Comparison of ENCODE assay signal across 1 cellular context in the genomic region with DNA sequence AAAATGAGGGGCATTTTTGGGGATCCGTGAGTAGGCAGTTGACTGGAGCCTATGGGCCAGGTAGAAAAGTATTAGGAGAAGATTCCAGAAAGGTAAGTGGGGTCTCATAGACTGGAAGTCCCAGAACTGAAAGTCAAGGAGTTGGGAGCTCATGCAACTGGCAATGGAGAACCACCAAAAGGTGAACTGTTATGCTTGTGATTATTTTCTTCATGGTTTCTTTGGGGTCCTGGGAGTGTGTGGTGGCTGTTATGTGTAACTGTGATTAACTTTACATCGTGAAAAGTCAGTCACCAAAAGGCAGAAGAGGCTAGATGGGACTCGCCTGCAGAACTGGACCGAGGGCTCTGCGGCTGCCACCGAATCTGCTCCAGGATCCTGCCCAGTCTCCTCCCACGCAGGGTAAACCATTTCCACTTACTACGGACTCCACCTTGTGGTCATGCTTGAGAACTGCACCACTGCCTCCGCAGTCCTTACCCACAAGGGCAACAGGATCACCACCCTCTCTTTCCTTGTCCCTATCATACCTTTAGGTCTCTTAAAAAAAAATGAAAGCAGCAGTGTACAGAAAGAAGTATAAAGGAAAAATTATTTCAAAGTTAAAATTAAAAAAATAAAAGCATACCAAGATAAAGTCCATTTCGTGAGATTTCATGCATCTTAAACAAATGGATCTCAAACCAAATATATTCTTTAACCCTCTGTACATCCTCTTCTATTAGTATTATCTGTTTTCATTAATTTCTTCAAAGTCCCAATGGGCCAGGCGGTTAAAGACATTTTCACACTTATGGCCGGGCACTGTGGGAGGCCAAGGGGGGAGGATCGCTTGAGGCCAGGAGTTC.
TF ChIP-seq lines count a peak whose summit lies in the region.

No MANE protein-coding gene starts in this region.

TF ChIP-seq in HepG2, 621 proteins besides CTCF, POLR2A, EP300 and RAD21 (continued from another document and continues in another):
- TF ChIP-seq, protein P1, sequence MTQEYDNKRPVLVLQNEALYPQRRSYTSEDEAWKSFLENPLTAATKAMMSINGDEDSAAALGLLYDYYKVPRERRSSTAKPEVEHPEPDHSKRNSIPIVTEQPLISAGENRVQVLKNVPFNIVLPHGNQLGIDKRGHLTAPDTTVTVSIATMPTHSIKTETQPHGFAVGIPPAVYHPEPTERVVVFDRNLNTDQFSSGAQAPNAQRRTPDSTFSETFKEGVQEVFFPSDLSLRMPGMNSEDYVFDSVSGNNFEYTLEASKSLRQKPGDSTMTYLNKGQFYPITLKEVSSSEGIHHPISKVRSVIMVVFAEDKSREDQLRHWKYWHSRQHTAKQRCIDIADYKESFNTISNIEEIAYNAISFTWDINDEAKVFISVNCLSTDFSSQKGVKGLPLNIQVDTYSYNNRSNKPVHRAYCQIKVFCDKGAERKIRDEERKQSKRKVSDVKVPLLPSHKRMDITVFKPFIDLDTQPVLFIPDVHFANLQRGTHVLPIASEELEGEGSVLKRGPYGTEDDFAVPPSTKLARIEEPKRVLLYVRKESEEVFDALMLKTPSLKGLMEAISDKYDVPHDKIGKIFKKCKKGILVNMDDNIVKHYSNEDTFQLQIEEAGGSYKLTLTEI (CRISPR knock-in tag; conservative IDR thresholded peaks at IDR 0.05): no peak
- TF ChIP-seq SP2 (CRISPR knock-in tag; IDR thresholded peaks at IDR 0.05) (no peak), ZNF253 (CRISPR knock-in tag; IDR thresholded peaks at IDR 0.05; ENCODE audit: borderline replicate concordance) (no peak), TSC22D2 (CRISPR knock-in tag; IDR thresholded peaks at IDR 0.05; ENCODE audit: borderline replicate concordance) (peak; percentile 76; the same call in 1 of the 2 replicates), ARNT (IDR thresholded peaks at IDR 0.05) (no peak), ZNF768 (CRISPR knock-in tag; IDR thresholded peaks at IDR 0.05) (0 out of 2 replicates have a peak, but pooled peaks have one; percentile 33), ZSCAN9 (CRISPR knock-in tag; IDR thresholded peaks at IDR 0.05; ENCODE audit: borderline replicate concordance) (peak; percentile 82), ZFP62 (CRISPR knock-in tag; IDR thresholded peaks at IDR 0.05) (no peak), ZNF124 (CRISPR knock-in tag; IDR thresholded peaks at IDR 0.05) (0 out of 2 replicates have a peak, but pooled peaks have one; percentile 29), HDAC6 (IDR thresholded peaks at IDR 0.05; ENCODE audit: low read depth, low read length) (no peak), NFKBIZ (CRISPR knock-in tag; IDR thresholded peaks at IDR 0.05) (peak; percentile 88), KDM2A (CRISPR knock-in tag; IDR thresholded peaks at IDR 0.05; ENCODE audit: borderline replicate concordance, low read depth) (peak; percentile 79), KLF16 (CRISPR knock-in tag; IDR thresholded peaks at IDR 0.05) (peak in 1 of 2 experiments; percentile 78; a peak in 2 of 4 replicates), ZC3H4 (CRISPR knock-in tag; IDR thresholded peaks at IDR 0.05; ENCODE audit: borderline replicate concordance) (0 out of 2 replicates have a peak, but pooled peaks have one; percentile 58), FOXA3 (CRISPR knock-in tag; IDR thresholded peaks at IDR 0.05) (peak; percentile 66), TEAD3 (CRISPR knock-in tag; optimal IDR thresholded peaks at IDR 0.05; ENCODE audit: borderline replicate concordance) (peak; percentile 56), MAZ (IDR thresholded peaks at IDR 0.05; ENCODE audit: borderline replicate concordance, low read depth, low read length) (peak; percentile 46; the same call in 1 of the 2 replicates), MAZ (CRISPR knock-in tag; IDR thresholded peaks at IDR 0.05; ENCODE audit: low read depth) (0 out of 2 replicates have a peak, but pooled peaks have one; percentile 19), FOXK1 (CRISPR knock-in tag; IDR thresholded peaks at IDR 0.05; ENCODE audit: borderline replicate concordance, low read depth) (peak; percentile 56; the same call in 1 of the 2 replicates)
- TF ChIP-seq, protein P2, sequence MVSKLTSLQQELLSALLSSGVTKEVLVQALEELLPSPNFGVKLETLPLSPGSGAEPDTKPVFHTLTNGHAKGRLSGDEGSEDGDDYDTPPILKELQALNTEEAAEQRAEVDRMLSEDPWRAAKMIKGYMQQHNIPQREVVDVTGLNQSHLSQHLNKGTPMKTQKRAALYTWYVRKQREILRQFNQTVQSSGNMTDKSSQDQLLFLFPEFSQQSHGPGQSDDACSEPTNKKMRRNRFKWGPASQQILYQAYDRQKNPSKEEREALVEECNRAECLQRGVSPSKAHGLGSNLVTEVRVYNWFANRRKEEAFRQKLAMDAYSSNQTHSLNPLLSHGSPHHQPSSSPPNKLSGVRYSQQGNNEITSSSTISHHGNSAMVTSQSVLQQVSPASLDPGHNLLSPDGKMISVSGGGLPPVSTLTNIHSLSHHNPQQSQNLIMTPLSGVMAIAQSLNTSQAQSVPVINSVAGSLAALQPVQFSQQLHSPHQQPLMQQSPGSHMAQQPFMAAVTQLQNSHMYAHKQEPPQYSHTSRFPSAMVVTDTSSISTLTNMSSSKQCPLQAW (CRISPR knock-in tag; IDR thresholded peaks at IDR 0.05): peak; percentile 48; the same call in 1 of the 2 replicates
- TF ChIP-seq, protein P3, sequence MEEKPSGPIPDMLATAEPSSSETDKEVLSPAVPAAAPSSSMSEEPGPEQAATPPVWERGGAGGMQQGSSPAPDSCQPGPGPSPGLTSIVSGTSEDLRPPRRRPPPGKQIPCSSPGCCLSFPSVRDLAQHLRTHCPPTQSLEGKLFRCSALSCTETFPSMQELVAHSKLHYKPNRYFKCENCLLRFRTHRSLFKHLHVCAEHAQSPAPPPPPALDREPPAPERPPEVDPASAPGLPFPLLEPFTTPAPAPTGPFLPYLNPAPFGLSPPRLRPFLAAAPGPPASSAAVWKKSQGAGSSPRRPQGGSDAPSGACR (CRISPR knock-in tag; IDR thresholded peaks at IDR 0.05): 0 out of 2 replicates have a peak, but pooled peaks have one; percentile 54
- TF ChIP-seq, protein P4, sequence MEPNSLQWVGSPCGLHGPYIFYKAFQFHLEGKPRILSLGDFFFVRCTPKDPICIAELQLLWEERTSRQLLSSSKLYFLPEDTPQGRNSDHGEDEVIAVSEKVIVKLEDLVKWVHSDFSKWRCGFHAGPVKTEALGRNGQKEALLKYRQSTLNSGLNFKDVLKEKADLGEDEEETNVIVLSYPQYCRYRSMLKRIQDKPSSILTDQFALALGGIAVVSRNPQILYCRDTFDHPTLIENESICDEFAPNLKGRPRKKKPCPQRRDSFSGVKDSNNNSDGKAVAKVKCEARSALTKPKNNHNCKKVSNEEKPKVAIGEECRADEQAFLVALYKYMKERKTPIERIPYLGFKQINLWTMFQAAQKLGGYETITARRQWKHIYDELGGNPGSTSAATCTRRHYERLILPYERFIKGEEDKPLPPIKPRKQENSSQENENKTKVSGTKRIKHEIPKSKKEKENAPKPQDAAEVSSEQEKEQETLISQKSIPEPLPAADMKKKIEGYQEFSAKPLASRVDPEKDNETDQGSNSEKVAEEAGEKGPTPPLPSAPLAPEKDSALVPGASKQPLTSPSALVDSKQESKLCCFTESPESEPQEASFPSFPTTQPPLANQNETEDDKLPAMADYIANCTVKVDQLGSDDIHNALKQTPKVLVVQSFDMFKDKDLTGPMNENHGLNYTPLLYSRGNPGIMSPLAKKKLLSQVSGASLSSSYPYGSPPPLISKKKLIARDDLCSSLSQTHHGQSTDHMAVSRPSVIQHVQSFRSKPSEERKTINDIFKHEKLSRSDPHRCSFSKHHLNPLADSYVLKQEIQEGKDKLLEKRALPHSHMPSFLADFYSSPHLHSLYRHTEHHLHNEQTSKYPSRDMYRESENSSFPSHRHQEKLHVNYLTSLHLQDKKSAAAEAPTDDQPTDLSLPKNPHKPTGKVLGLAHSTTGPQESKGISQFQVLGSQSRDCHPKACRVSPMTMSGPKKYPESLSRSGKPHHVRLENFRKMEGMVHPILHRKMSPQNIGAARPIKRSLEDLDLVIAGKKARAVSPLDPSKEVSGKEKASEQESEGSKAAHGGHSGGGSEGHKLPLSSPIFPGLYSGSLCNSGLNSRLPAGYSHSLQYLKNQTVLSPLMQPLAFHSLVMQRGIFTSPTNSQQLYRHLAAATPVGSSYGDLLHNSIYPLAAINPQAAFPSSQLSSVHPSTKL (CRISPR knock-in tag; IDR thresholded peaks at IDR 0.05): peak; percentile 68
- TF ChIP-seq, protein P5, sequence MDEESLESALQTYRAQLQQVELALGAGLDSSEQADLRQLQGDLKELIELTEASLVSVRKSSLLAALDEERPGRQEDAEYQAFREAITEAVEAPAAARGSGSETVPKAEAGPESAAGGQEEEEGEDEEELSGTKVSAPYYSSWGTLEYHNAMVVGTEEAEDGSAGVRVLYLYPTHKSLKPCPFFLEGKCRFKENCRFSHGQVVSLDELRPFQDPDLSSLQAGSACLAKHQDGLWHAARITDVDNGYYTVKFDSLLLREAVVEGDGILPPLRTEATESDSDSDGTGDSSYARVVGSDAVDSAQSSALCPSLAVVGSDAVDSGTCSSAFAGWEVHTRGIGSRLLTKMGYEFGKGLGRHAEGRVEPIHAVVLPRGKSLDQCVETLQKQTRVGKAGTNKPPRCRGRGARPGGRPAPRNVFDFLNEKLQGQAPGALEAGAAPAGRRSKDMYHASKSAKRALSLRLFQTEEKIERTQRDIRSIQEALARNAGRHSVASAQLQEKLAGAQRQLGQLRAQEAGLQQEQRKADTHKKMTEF (CRISPR knock-in tag; IDR thresholded peaks at IDR 0.05): peak; percentile 70
- TF ChIP-seq, protein P6, sequence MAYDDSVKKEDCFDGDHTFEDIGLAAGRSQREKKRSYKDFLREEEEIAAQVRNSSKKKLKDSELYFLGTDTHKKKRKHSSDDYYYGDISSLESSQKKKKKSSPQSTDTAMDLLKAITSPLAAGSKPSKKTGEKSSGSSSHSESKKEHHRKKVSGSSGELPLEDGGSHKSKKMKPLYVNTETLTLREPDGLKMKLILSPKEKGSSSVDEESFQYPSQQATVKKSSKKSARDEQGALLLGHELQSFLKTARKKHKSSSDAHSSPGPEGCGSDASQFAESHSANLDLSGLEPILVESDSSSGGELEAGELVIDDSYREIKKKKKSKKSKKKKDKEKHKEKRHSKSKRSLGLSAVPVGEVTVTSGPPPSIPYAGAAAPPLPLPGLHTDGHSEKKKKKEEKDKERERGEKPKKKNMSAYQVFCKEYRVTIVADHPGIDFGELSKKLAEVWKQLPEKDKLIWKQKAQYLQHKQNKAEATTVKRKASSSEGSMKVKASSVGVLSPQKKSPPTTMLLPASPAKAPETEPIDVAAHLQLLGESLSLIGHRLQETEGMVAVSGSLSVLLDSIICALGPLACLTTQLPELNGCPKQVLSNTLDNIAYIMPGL (CRISPR knock-in tag; IDR thresholded peaks at IDR 0.05; ENCODE audit: borderline replicate concordance in 1 of 2, low read depth in 1 of 2): peak; percentile 49 to 82; a peak in 3 of 4 replicates
- TF ChIP-seq, protein P7, sequence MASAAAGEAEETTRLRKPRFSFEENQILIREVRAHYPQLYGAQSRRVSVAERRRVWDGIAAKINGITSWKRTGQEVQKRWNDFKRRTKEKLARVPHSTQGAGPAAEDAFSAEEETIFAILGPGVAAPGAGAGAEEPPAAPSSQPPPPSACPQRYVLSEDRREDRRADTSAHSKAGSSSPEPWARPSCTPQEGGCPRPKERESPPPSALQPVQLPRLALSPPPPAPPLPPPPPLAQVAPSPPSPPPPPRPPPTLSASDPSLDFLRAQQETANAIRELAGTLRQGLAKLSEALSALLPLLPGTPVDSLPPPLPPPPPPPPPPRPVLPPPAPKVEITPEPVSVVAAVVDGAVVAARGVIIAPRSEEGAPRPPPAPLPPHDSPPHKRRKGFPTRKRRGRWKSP (CRISPR knock-in tag; IDR thresholded peaks at IDR 0.05): 0 out of 2 replicates have a peak, but pooled peaks have one; percentile 45
- TF ChIP-seq, protein P8, sequence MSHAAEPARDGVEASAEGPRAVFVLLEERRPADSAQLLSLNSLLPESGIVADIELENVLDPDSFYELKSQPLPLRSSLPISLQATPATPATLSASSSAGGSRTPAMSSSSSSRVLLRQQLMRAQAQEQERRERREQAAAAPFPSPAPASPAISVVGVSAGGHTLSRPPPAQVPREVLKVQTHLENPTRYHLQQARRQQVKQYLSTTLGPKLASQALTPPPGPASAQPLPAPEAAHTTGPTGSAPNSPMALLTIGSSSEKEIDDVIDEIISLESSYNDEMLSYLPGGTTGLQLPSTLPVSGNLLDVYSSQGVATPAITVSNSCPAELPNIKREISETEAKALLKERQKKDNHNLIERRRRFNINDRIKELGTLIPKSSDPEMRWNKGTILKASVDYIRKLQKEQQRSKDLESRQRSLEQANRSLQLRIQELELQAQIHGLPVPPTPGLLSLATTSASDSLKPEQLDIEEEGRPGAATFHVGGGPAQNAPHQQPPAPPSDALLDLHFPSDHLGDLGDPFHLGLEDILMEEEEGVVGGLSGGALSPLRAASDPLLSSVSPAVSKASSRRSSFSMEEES (CRISPR knock-in tag; IDR thresholded peaks at IDR 0.05): peak; percentile 33; the same call in 1 of the 2 replicates
- TF ChIP-seq, protein P9, sequence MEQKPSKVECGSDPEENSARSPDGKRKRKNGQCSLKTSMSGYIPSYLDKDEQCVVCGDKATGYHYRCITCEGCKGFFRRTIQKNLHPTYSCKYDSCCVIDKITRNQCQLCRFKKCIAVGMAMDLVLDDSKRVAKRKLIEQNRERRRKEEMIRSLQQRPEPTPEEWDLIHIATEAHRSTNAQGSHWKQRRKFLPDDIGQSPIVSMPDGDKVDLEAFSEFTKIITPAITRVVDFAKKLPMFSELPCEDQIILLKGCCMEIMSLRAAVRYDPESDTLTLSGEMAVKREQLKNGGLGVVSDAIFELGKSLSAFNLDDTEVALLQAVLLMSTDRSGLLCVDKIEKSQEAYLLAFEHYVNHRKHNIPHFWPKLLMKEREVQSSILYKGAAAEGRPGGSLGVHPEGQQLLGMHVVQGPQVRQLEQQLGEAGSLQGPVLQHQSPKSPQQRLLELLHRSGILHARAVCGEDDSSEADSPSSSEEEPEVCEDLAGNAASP (CRISPR knock-in tag; IDR thresholded peaks at IDR 0.05; ENCODE audit: borderline replicate concordance): peak; percentile 65
